Comparison of ENCODE assay signal across 1 cellular context in the genomic region with DNA sequence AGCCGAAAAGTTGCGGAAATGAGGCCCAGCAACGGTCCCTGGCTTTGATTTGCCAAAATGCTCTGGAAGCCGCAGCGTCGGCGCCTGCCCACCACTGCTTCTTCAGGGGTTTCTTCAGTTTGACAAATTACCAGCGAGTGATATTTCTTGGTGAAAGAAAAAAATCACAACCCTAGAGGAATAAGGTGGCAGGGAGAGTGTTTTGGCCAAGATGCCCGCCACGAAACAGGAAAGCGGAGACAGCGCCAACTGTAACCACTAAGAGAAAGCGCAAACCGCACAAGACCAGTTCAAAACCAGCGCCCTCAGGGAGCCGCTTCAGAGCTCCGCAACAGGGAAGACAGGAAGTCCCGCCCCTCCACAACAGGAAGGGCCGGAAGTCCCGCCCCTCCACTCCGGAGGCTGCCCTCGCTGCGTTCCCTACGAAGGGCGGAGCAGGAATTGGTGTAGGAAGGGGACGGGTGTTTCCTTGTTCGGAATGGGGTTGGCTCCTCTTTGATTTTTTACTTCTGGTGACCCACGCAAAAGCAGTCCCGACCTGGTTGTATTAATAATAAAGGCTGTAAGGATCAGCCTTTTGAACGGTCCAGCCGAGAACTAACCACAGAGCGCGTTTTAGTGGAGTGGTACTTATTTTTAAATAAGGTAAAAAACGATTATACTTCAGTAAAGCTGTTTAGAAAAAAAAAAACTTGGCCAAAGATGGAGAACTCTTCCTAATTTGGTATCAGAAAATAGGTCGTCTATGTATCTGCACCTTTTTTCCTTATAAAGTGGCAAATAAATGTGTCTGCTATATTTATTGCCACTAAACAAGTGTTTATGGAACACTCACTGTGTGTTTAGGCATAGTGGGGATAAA.
TF ChIP-seq lines count a peak whose summit lies in the region.

A gene with protein sequence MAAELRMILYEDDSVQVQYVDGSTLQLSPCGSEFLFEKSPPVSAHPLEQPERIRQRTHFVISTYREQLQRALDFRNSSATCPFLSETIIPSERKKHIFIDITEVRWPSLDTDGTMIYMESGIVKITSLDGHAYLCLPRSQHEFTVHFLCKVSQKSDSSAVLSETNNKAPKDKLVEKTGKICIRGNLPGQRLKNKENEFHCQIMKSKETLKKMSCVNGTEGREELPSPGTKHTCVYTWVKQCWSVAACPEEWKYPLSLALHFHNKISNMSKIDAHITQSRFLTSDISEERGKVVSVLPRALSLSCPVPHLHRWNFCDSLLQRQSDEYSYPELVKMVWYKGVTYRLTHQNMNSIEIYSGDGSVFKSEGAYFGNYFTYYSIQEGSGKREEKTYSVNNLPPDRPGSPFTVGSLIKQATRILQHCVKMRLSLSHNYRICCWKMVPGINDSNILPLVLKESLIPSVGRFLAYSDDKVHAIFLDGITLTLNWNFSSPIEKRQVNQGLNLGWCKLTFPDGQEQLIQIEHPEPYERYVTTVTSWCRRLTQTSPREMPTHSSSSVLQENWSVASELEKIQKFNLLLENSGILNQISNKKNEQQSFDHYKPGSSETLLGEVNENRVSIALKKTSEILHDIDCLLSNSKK (minus strand): TSS at position 333 of the 862 bp plus-strand sequence. CDS start 5,809 bp downstream, outside the sequence.

TF ChIP-seq in HepG2, 621 proteins besides CTCF, POLR2A, EP300 and RAD21 (continued from another document and continues in another):
- TF ChIP-seq FOXM1 (CRISPR knock-in tag; IDR thresholded peaks at IDR 0.05) (no peak), YEATS2 (CRISPR knock-in tag; IDR thresholded peaks at IDR 0.05; ENCODE audit: borderline replicate concordance) (peak; percentile 92; the same call in 1 of the 2 replicates), DNMT3B (CRISPR knock-in tag; conservative IDR thresholded peaks at IDR 0.05) (no peak; the same call in 1 of the 2 replicates), MAZ (IDR thresholded peaks at IDR 0.05; ENCODE audit: borderline replicate concordance, low read depth, low read length) (no peak), MAZ (CRISPR knock-in tag; IDR thresholded peaks at IDR 0.05; ENCODE audit: low read depth) (no peak), RXRA (CRISPR knock-in tag; IDR thresholded peaks at IDR 0.05) (no peak), PHF8 (CRISPR knock-in tag; IDR thresholded peaks at IDR 0.05) (peak; percentile 69), AGO2 (optimal IDR thresholded peaks at IDR 0.05; ENCODE audit: low read depth, low read length) (no peak), SIX1 (CRISPR knock-in tag; IDR thresholded peaks at IDR 0.05; ENCODE audit: borderline replicate concordance) (no peak), SMAD3 (CRISPR knock-in tag; IDR thresholded peaks at IDR 0.05) (no peak; the same call in 1 of the 2 replicates), ATAD3A (CRISPR knock-in tag; IDR thresholded peaks at IDR 0.05) (no peak), HMG20B (CRISPR knock-in tag; conservative IDR thresholded peaks at IDR 0.05) (no peak), KDM3A (CRISPR knock-in tag; IDR thresholded peaks at IDR 0.05; ENCODE audit: low read depth) (0 out of 2 replicates have a peak, but pooled peaks have one; percentile 31), GTF3A (CRISPR knock-in tag; conservative IDR thresholded peaks at IDR 0.05) (no peak), ATF7 (IDR thresholded peaks at IDR 0.05) (no peak), ATF7 (CRISPR knock-in tag; IDR thresholded peaks at IDR 0.05) (peak; percentile 22; the same call in 1 of the 2 replicates), ZNF326 (CRISPR knock-in tag; IDR thresholded peaks at IDR 0.05; ENCODE audit: borderline replicate concordance) (no peak), HNRNPUL1 (IDR thresholded peaks at IDR 0.05; ENCODE audit: low read depth, low read length) (no peak), MLLT10 (CRISPR knock-in tag; IDR thresholded peaks at IDR 0.05) (no peak), KLF12 (CRISPR knock-in tag; IDR thresholded peaks at IDR 0.05; ENCODE audit: borderline replicate concordance) (no peak), NR1H2 (CRISPR knock-in tag; IDR thresholded peaks at IDR 0.05; ENCODE audit: borderline replicate concordance, low read depth) (no peak), ZNF775 (CRISPR knock-in tag; IDR thresholded peaks at IDR 0.05; ENCODE audit: borderline replicate concordance) (no peak)
- TF ChIP-seq, protein P1, sequence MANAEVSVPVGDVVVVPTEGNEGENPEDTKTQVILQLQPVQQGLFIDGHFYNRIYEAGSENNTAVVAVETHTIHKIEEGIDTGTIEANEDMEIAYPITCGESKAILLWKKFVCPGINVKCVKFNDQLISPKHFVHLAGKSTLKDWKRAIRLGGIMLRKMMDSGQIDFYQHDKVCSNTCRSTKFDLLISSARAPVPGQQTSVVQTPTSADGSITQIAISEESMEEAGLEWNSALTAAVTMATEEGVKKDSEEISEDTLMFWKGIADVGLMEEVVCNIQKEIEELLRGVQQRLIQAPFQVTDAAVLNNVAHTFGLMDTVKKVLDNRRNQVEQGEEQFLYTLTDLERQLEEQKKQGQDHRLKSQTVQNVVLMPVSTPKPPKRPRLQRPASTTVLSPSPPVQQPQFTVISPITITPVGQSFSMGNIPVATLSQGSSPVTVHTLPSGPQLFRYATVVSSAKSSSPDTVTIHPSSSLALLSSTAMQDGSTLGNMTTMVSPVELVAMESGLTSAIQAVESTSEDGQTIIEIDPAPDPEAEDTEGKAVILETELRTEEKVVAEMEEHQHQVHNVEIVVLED (CRISPR knock-in tag; IDR thresholded peaks at IDR 0.05; ENCODE audit: borderline replicate concordance): peak; percentile 69
- TF ChIP-seq, protein P2, sequence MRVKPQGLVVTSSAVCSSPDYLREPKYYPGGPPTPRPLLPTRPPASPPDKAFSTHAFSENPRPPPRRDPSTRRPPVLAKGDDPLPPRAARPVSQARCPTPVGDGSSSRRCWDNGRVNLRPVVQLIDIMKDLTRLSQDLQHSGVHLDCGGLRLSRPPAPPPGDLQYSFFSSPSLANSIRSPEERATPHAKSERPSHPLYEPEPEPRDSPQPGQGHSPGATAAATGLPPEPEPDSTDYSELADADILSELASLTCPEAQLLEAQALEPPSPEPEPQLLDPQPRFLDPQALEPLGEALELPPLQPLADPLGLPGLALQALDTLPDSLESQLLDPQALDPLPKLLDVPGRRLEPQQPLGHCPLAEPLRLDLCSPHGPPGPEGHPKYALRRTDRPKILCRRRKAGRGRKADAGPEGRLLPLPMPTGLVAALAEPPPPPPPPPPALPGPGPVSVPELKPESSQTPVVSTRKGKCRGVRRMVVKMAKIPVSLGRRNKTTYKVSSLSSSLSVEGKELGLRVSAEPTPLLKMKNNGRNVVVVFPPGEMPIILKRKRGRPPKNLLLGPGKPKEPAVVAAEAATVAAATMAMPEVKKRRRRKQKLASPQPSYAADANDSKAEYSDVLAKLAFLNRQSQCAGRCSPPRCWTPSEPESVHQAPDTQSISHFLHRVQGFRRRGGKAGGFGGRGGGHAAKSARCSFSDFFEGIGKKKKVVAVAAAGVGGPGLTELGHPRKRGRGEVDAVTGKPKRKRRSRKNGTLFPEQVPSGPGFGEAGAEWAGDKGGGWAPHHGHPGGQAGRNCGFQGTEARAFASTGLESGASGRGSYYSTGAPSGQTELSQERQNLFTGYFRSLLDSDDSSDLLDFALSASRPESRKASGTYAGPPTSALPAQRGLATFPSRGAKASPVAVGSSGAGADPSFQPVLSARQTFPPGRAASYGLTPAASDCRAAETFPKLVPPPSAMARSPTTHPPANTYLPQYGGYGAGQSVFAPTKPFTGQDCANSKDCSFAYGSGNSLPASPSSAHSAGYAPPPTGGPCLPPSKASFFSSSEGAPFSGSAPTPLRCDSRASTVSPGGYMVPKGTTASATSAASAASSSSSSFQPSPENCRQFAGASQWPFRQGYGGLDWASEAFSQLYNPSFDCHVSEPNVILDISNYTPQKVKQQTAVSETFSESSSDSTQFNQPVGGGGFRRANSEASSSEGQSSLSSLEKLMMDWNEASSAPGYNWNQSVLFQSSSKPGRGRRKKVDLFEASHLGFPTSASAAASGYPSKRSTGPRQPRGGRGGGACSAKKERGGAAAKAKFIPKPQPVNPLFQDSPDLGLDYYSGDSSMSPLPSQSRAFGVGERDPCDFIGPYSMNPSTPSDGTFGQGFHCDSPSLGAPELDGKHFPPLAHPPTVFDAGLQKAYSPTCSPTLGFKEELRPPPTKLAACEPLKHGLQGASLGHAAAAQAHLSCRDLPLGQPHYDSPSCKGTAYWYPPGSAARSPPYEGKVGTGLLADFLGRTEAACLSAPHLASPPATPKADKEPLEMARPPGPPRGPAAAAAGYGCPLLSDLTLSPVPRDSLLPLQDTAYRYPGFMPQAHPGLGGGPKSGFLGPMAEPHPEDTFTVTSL (CRISPR knock-in tag; IDR thresholded peaks at IDR 0.05; ENCODE audit: borderline replicate concordance): peak; percentile 38; the same call in 1 of the 2 replicates
- TF ChIP-seq, protein P3, sequence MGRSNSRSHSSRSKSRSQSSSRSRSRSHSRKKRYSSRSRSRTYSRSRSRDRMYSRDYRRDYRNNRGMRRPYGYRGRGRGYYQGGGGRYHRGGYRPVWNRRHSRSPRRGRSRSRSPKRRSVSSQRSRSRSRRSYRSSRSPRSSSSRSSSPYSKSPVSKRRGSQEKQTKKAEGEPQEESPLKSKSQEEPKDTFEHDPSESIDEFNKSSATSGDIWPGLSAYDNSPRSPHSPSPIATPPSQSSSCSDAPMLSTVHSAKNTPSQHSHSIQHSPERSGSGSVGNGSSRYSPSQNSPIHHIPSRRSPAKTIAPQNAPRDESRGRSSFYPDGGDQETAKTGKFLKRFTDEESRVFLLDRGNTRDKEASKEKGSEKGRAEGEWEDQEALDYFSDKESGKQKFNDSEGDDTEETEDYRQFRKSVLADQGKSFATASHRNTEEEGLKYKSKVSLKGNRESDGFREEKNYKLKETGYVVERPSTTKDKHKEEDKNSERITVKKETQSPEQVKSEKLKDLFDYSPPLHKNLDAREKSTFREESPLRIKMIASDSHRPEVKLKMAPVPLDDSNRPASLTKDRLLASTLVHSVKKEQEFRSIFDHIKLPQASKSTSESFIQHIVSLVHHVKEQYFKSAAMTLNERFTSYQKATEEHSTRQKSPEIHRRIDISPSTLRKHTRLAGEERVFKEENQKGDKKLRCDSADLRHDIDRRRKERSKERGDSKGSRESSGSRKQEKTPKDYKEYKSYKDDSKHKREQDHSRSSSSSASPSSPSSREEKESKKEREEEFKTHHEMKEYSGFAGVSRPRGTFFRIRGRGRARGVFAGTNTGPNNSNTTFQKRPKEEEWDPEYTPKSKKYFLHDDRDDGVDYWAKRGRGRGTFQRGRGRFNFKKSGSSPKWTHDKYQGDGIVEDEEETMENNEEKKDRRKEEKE (IDR thresholded peaks at IDR 0.05): no peak
- TF ChIP-seq, protein P4, sequence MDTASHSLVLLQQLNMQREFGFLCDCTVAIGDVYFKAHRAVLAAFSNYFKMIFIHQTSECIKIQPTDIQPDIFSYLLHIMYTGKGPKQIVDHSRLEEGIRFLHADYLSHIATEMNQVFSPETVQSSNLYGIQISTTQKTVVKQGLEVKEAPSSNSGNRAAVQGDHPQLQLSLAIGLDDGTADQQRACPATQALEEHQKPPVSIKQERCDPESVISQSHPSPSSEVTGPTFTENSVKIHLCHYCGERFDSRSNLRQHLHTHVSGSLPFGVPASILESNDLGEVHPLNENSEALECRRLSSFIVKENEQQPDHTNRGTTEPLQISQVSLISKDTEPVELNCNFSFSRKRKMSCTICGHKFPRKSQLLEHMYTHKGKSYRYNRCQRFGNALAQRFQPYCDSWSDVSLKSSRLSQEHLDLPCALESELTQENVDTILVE (CRISPR knock-in tag; IDR thresholded peaks at IDR 0.05): no peak
- TF ChIP-seq, protein P5, sequence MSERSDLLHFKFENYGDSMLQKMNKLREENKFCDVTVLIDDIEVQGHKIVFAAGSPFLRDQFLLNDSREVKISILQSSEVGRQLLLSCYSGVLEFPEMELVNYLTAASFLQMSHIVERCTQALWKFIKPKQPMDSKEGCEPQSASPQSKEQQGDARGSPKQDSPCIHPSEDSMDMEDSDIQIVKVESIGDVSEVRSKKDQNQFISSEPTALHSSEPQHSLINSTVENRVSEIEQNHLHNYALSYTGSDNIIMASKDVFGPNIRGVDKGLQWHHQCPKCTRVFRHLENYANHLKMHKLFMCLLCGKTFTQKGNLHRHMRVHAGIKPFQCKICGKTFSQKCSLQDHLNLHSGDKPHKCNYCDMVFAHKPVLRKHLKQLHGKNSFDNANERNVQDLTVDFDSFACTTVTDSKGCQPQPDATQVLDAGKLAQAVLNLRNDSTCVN (CRISPR knock-in tag; IDR thresholded peaks at IDR 0.05; ENCODE audit: borderline replicate concordance): no peak
- TF ChIP-seq, protein P6, sequence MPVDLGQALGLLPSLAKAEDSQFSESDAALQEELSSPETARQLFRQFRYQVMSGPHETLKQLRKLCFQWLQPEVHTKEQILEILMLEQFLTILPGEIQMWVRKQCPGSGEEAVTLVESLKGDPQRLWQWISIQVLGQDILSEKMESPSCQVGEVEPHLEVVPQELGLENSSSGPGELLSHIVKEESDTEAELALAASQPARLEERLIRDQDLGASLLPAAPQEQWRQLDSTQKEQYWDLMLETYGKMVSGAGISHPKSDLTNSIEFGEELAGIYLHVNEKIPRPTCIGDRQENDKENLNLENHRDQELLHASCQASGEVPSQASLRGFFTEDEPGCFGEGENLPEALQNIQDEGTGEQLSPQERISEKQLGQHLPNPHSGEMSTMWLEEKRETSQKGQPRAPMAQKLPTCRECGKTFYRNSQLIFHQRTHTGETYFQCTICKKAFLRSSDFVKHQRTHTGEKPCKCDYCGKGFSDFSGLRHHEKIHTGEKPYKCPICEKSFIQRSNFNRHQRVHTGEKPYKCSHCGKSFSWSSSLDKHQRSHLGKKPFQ (CRISPR knock-in tag; IDR thresholded peaks at IDR 0.05; ENCODE audit: insufficient replicate concordance): no peak
